In genomic region chr1:21782868-21783678, GRCh38 we compare ENCODE assay signal across 8 cellular contexts. TPM values are rescaled to one million over a fixed set of nuclear protein-coding genes. Genes with fewer than 3 reads are reported as not detected.
A peak's percentile ranks its signal among the peaks of the same experiment; 100 is the strongest.
DNase-seq lines count a peak whose midpoint lies in the region; ATAC-seq and TF ChIP-seq lines count a peak whose summit lies in the region.

USP48 (minus strand) TSS chr1:21783149; CDS start chr1:21782957, 192 bp downstream.

- H3K4me2 ChIP-seq in hepatocyte: peak within 1 kb of the TSS; percentile 85

- H3K27me3 ChIP-seq in hepatocyte (no peaks in the 10 kb centered on the region), aorta (ENCODE audit: control insufficient read depth in 1 of 2, insufficient read depth in 2 of 2, low read length in 1 of 2) (no peaks in the 10 kb centered on the region)

- no peaks in the 10 kb centered on the region for H3K9me3 ChIP-seq in hepatocyte (ENCODE audit: low read depth)
- H3K9me3 ChIP-seq in aorta (ENCODE audit: control insufficient read depth, low read length): no peaks in the 10 kb centered on the region

- intact Hi-C loops in aorta (cut with DNase I): loop anchor here in 1 of 2 donors (2.0 kb wide), 1 partner anchor 182 kb away; no protein-coding TSS in a partner anchor

- H3K9me2 ChIP-seq in hepatocyte (replicated peaks; ENCODE audit: insufficient read depth): no peaks in the 10 kb centered on the region

- TF ChIP-seq CTCF in hepatocyte (IDR thresholded peaks at IDR 0.05; ENCODE audit: poor library complexity): no peak

- WGBS in hepatocyte (ENCODE audit: low lambda C conversion rate, missing lambda C conversion rate): under 1% methylated on average over 75 of the region's 82 CpGs
- WGBS in aorta, 2 donors: 0 to 1% methylated on average over 65 to 82 of the region's 82 CpGs

- peak; percentile 79 for DNase-seq in NCI-H2081 treated with DMSO at 0.1 percent for 48 hours (lab: John Stamatoyannopoulos, UW)
- DNase-seq in T1000 (lab: John Stamatoyannopoulos, UW): peak; percentile 94
- peak; percentile 98 for DNase-seq in astrocyte of the hippocampus (ENCODE audit: low read depth, low spot score)
- DNase-seq in hepatocyte (ENCODE audit: low spot score): peak; percentile 99
- DNase-seq in renal cortical epithelial cell (ENCODE audit: low read depth): peak; percentile 87
- peak; percentile 98 to 99 for DNase-seq in aorta

- peak within 1 kb of the TSS; percentile 53 for H3K4me3 ChIP-seq in hepatocyte
- peak within 1 kb of the TSS; percentile 55 to 98 for H3K4me3 ChIP-seq in aorta (ENCODE audit: low read length in 2 of 2)

- peaks cover 45% of the 10 kb centered on the region for H3K79me2 ChIP-seq in hepatocyte

- peak; percentile 44 for ATAC-seq in GM18519 (IDR thresholded peaks at IDR 0.05; ENCODE audit: low FRiP score, unreplicated experiment)
- peak; percentile 71 for ATAC-seq in HG03045 (IDR thresholded peaks at IDR 0.05; ENCODE audit: unreplicated experiment)
- ATAC-seq in aorta (ENCODE audit: low FRiP score): peak; percentile 99

- H3K27ac ChIP-seq in hepatocyte (peak within 1 kb of the TSS; percentile 100), aorta (ENCODE audit: low read depth in 1 of 2, low read length in 2 of 2) (peak within 1 kb of the TSS; percentile 94 to 96)

- H3K36me3 ChIP-seq in hepatocyte (replicated peaks; ENCODE audit: insufficient read depth, low read depth) (no peaks in the 10 kb centered on the region), aorta (ENCODE audit: control insufficient read depth in 1 of 2, insufficient read depth in 2 of 2, low read length in 1 of 2) (no peaks in the 10 kb centered on the region)

- H3K4me1 ChIP-seq in hepatocyte (ENCODE audit: insufficient read depth) (peaks cover 6% of the 10 kb centered on the region), aorta (ENCODE audit: control insufficient read depth in 1 of 2, insufficient read depth in 2 of 2, low read length in 2 of 2) (no peaks in the 10 kb centered on the region)

- H2AFZ ChIP-seq in hepatocyte: peak within 1 kb of the TSS; percentile 91

- H4K20me1 ChIP-seq in hepatocyte (ENCODE audit: insufficient read depth, poor library complexity, severe bottlenecking): peaks cover 26% of the 10 kb centered on the region

RNA-seq across cellular contexts. Expression of gene USP48, which starts in this region (rescaled TPM):
- total RNA-seq in hepatocyte (39.5 and 46.7 TPM in 2 replicates), renal cortical epithelial cell (32.1 and 100 TPM in 2 replicates), aorta (10 to 100 TPM; 52.4 to 90.1 TPM)
- polyA plus RNA-seq in hepatocyte (36.7 and 38.9 TPM in 2 replicates), aorta (10 to 100 TPM; 16.2 to 34.1 TPM)

Comparison
In these comparisons a context has a peak if more than half of its experiments do, and no peak if none do; other contexts are left out.
1. Peak in every context shown above with its lines: DNase-seq, ATAC-seq, H3K4me3 ChIP-seq and H3K27ac ChIP-seq.
2. ATAC-seq: peak in every context shown above with its lines; median percentile 99 in aorta; 71 in HG03045; 44 in GM18519.